Comparison of ENCODE assay signal across 1 cellular context in the genomic region with DNA sequence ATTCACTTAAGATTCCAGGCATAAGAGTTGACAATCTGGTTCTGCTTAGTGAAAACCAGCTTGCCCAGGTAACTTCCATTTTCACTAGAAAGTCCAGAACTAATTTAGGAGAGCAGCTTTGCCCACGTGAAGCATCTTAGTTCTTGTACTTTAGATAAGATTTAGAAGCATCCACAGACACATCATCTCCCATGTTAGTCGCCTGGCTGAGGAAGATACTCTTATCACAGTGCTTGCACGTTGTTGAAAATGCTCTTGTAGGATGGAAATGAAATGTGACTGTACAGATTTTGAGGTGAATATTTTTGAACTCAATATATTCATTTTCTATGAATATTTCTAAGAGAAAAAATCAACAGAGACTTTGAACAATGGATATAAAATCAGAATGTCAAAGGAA.
TF ChIP-seq lines count a peak whose summit lies in the region.

No MANE protein-coding gene starts in this region.

TF ChIP-seq in HCT116, 20 proteins besides CTCF, POLR2A, EP300 and RAD21 (continued from another document):
- TF ChIP-seq, protein P1, sequence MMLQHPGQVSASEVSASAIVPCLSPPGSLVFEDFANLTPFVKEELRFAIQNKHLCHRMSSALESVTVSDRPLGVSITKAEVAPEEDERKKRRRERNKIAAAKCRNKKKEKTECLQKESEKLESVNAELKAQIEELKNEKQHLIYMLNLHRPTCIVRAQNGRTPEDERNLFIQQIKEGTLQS (IDR thresholded peaks at IDR 0.05), result no peak
